Comparison of ENCODE assay signal across 8 cellular contexts in genomic region chr6:43021270-43022047, GRCh38. TPM values are rescaled to one million over a fixed set of nuclear protein-coding genes. Genes with fewer than 3 reads are reported as not detected.
DNase-seq lines count a peak whose midpoint lies in the region; ATAC-seq and TF ChIP-seq lines count a peak whose summit lies in the region.

A gene with protein sequence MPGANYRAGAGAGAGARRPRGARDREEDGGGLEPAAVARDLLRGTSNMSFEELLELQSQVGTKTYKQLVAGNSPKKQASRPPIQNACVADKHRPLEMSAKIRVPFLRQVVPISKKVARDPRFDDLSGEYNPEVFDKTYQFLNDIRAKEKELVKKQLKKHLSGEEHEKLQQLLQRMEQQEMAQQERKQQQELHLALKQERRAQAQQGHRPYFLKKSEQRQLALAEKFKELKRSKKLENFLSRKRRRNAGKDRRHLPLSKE (plus strand): TSS chr6:43021623. CDS start chr6:43021655, 32 bp downstream.

- H3K9me3 Mint-ChIP-seq in chondrocyte (ENCODE audit: low read depth), result no peaks in the 10 kb centered on the region

- H3K4me3 Mint-ChIP-seq in chondrocyte (ENCODE audit: unreplicated experiment), result peak within 1 kb of the TSS; percentile 91

- H3K4me1 Mint-ChIP-seq in chondrocyte (ENCODE audit: low read depth), result peaks cover 33% of the 10 kb centered on the region

- peaks cover 21% of the 10 kb centered on the region for H3K36me3 Mint-ChIP-seq in chondrocyte (ENCODE audit: low read depth)

- TF ChIP-seq POLR2A in GM15510 (IDR thresholded peaks at IDR 0.05; ENCODE audit: borderline replicate concordance, extremely low read depth, insufficient read length), result peak; percentile 75

- no peaks in the 10 kb centered on the region for H3K27me3 Mint-ChIP-seq in chondrocyte (ENCODE audit: low read depth)

- DNase-seq in NCI-H226, result peak; percentile 74
- peak; percentile 50 for DNase-seq in activated CD4-positive, alpha-beta T cell treated with anti-CD3 and anti-CD28 coated beads for 1 hour
- no peak for DNase-seq in chondrocyte (ENCODE audit: low spot score)
- peak; percentile 68 for DNase-seq in kidney glomerular epithelial cell (lab: John Stamatoyannopoulos, UW)
- peak; percentile 31 to 51 for DNase-seq in stimulated activated CD4-positive, alpha-beta T cell treated with anti-CD3 and anti-CD28 coated beads, Interleukin-15, amount 100 ng/mL, for 48 hours (ENCODE audit: low read depth in 2 of 2)

- peak within 1 kb of the TSS; percentile 92 for H3K27ac Mint-ChIP-seq in chondrocyte (ENCODE audit: unreplicated experiment)

- peak; percentile 67 for ATAC-seq in HG03025 (IDR thresholded peaks at IDR 0.05; ENCODE audit: low FRiP score, unreplicated experiment)
- ATAC-seq in GM19455 (IDR thresholded peaks at IDR 0.05; ENCODE audit: unreplicated experiment), result no peak

- no peak for TF ChIP-seq CTCF in chondrocyte (IDR thresholded peaks at IDR 0.05)

RNA-seq across cellular contexts. Expression of the gene that starts here (rescaled TPM):
- total RNA-seq in chondrocyte, result 58.6 to 75.2 TPM (median 63.2 TPM) in 3 replicates
